ENCODE assay signal across 10 cellular contexts in the genomic region with DNA sequence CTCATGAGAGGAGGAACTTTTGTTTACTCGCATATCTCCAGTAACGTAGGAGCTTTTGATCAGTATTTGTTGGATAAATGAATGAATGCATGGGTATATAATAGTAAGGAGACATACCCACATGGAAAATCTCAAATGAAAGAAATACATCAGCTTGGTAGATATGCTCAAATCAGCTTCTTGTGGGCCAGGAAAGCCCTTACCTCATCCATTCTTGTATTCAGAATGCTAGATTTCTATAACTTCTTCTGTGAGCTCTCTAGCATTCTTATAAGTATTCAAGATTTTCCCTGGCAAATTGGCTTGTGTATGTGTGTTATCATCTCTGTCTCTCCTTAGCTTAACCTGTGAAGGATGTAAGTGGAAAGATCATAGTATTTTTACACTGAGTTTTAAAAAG.
DNase-seq lines count a peak whose midpoint lies in the region; ATAC-seq, FAIRE-seq and TF ChIP-seq lines count a peak whose summit lies in the region.
"Had no signal": no experiment of that assay in that cellular context is flagged by ENCODE, and none has a peak within 500 bp of the region (broad histone marks: within the 10 kb centered on the region; RNA-seq: fewer than 3 reads in every experiment).

No MANE protein-coding gene starts in this region.

- H3K27me3 Mint-ChIP-seq in CD4-positive, CD25-positive, alpha-beta regulatory T cell = peaks cover 6% of the 10 kb centered on the region
- peaks cover 1% of the 10 kb centered on the region for H3K27me3 Mint-ChIP-seq in memory B cell

- peaks cover 18 to 68% (median 37%) of the 10 kb centered on the region in 4 donors for H3K4me1 Mint-ChIP-seq in CD4-positive, CD25-positive, alpha-beta regulatory T cell
- H3K4me1 Mint-ChIP-seq in memory B cell = peaks cover 24% of the 10 kb centered on the region

- no peak for FAIRE-seq in H54 (lab: Jason Lieb, UNC)

- no peaks in the 10 kb centered on the region for H3K27me3 ChIP-seq in CD4-positive, CD25-positive, alpha-beta regulatory T cell (ENCODE audit: control insufficient read depth, insufficient read depth, low read length)
- H3K27me3 ChIP-seq: upper lobe of left lung had no signal

- H3K27ac ChIP-seq in CD4-positive, CD25-positive, alpha-beta regulatory T cell (ENCODE audit: insufficient read depth, low read length, poor library complexity, severe bottlenecking) = peak overlapping the region; percentile 92

- peak overlapping the region; percentile 92 for H3K4me3 ChIP-seq in CD4-positive, CD25-positive, alpha-beta regulatory T cell (ENCODE audit: low read depth, low read length)

- TF ChIP-seq POLR2A in H54 (IDR thresholded peaks at IDR 0.05; ENCODE audit: low read depth, low read length) = no peak

- H3K4me1 ChIP-seq in CD4-positive, CD25-positive, alpha-beta regulatory T cell (ENCODE audit: control insufficient read depth, insufficient read depth, low read length, poor library complexity, severe bottlenecking) = peaks cover 57% of the 10 kb centered on the region

- peaks cover 0 to 3% (median 0%) of the 10 kb centered on the region in 7 donors for H3K9me3 Mint-ChIP-seq in CD4-positive, CD25-positive, alpha-beta regulatory T cell
- H3K9me3 Mint-ChIP-seq in activated naive CD4-positive, alpha-beta T cell treated with anti-CD3 and anti-CD28 coated beads, Interleukin-2, amount 50 U/mL, for 72 hours = no peaks in the 10 kb centered on the region
- peaks cover 1% of the 10 kb centered on the region for H3K9me3 Mint-ChIP-seq in memory B cell

- DNase-seq in CD4-positive, CD25-positive, alpha-beta regulatory T cell = peak in 1 of 3 donors; percentile 42
- peak; percentile 38 for DNase-seq in KG1 (lab: John Stamatoyannopoulos, UW)
- no peak for DNase-seq in activated naive CD4-positive, alpha-beta T cell treated with anti-CD3 and anti-CD28 coated beads, Interleukin-2, amount 50 U/mL, for 72 hours (ENCODE audit: low spot score in 2 of 2)
- DNase-seq in memory B cell (ENCODE audit: low spot score in 2 of 2) = no peak
- DNase-seq in H54 (ENCODE audit: insufficient read length, low spot score) = no peak
- no peak for DNase-seq in NCI-H1092 (lab: John Stamatoyannopoulos, UW)
- DNase-seq: nucleus accumbens, upper lobe of left lung had no signal

- H3K4me3 Mint-ChIP-seq in CD4-positive, CD25-positive, alpha-beta regulatory T cell = peak overlapping the region; percentile 95 to 100 (median 97)
- peak overlapping the region; percentile 11 for H3K4me3 Mint-ChIP-seq in memory B cell

- H3K36me3 ChIP-seq in CD4-positive, CD25-positive, alpha-beta regulatory T cell (ENCODE audit: control insufficient read depth, insufficient read depth, low read length) = no peaks in the 10 kb centered on the region
- H3K36me3 ChIP-seq: upper lobe of left lung had no signal

- no peak for ATAC-seq in CD4-positive, CD25-positive, alpha-beta regulatory T cell (ENCODE audit: low read depth in 2 of 2)
- no peak for ATAC-seq in activated naive CD4-positive, alpha-beta T cell treated with anti-CD3 and anti-CD28 coated beads, Interleukin-2, amount 50 U/mL, for 72 hours
- ATAC-seq in memory B cell (ENCODE audit: low read depth) (no peak), GM19455 (IDR thresholded peaks at IDR 0.05; ENCODE audit: unreplicated experiment) (no peak), GM19463 (IDR thresholded peaks at IDR 0.05; ENCODE audit: unreplicated experiment) (no peak)

- peak overlapping the region; percentile 98 to 99 (median 98) for H3K27ac Mint-ChIP-seq in CD4-positive, CD25-positive, alpha-beta regulatory T cell
- H3K27ac Mint-ChIP-seq in activated naive CD4-positive, alpha-beta T cell treated with anti-CD3 and anti-CD28 coated beads, Interleukin-2, amount 50 U/mL, for 72 hours = peak overlapping the region; percentile 99
- H3K27ac Mint-ChIP-seq in memory B cell = peak overlapping the region; percentile 96

- no peaks in the 10 kb centered on the region for H3K36me3 Mint-ChIP-seq in CD4-positive, CD25-positive, alpha-beta regulatory T cell
- peaks cover 26 to 27% of the 10 kb centered on the region in 2 donors for H3K36me3 Mint-ChIP-seq in activated naive CD4-positive, alpha-beta T cell treated with anti-CD3 and anti-CD28 coated beads, Interleukin-2, amount 50 U/mL, for 72 hours
- no peaks in the 10 kb centered on the region for H3K36me3 Mint-ChIP-seq in memory B cell

- no peaks in the 10 kb centered on the region for H3K9me3 ChIP-seq in CD4-positive, CD25-positive, alpha-beta regulatory T cell (ENCODE audit: control insufficient read depth in 2 of 2, low read length in 2 of 2)
- H3K9me3 ChIP-seq: upper lobe of left lung had no signal
